In the genomic region with DNA sequence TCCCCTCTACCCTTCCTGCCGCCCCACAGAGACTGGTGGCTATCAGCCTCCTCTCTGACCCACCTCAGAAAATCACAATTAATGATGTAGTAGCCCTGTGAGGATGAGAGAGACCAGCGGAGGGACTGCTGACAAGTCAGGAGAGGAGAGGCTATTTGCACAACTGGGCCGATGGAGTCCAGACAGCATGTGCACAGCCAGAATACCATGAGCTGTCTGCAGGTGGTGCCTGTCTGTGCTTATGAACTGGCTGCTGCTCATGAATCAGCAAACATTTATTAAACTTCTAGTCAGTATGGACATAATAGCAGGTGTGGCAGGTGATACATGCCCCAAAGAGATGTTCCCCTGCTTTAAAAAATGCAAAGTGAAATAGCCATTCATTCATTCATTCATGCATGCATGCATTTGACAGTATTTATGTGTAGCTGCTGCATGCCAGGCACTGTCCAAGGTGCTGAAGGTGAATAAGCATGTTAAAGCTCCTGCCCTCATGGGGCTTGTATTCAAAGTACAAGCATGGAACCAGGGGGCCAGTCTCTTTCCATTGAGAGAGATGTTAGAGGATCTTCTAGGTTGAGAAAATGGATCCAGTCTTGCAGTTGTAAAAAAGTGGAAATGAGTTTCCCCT, we compare ENCODE assay signal across 19 cellular contexts.
A peak's percentile ranks its signal among the peaks of the same experiment; 100 is the strongest.
DNase-seq lines count a peak whose midpoint lies in the region; ATAC-seq, FAIRE-seq and TF ChIP-seq lines count a peak whose summit lies in the region.
"Had no signal": no experiment of that assay in that cellular context is flagged by ENCODE, and none has a peak within 500 bp of the region (broad histone marks: within the 10 kb centered on the region; RNA-seq: fewer than 3 reads in every experiment).

No MANE protein-coding gene starts in this region.

- H3K36me3 ChIP-seq in K562 (ENCODE audit: control insufficient read depth, insufficient read depth, low read length) (no peaks in the 10 kb centered on the region), neural progenitor cell (no peaks in the 10 kb centered on the region)
- H3K36me3 ChIP-seq: thyroid gland had no signal

- TF ChIP-seq POLR2A in K562 (conservative IDR thresholded peaks at IDR 0.05): no peak

- no peak overlapping the region for H3K27ac ChIP-seq in K562 (ENCODE audit: extremely low read depth, low read depth, low read length)
- no peak overlapping the region for H3K27ac ChIP-seq in neural progenitor cell
- H3K27ac ChIP-seq: PC-9, thyroid gland had no signal

- no peak overlapping the region for H3K4me3 Mint-ChIP-seq in activated naive CD4-positive, alpha-beta T cell treated with anti-CD3 and anti-CD28 coated beads, Interleukin-2, amount 10 ng/mL, durations not matched to agents 7 days and 5 days
- H3K4me3 Mint-ChIP-seq in neural progenitor cell: no peak overlapping the region
- H3K4me3 Mint-ChIP-seq: brain, HFFc6 had no signal

- H3K79me2 ChIP-seq in K562 (ENCODE audit: control insufficient read depth, insufficient read depth, low read length): no peaks in the 10 kb centered on the region
- no peaks in the 10 kb centered on the region for H3K79me2 ChIP-seq in neural progenitor cell (ENCODE audit: low read depth)

- H3K9ac ChIP-seq in K562 (ENCODE audit: insufficient read depth in 1 of 2, low read depth in 2 of 2, low read length in 2 of 2) (no peak overlapping the region), neural progenitor cell (no peak overlapping the region)

- H3K9me3 ChIP-seq in K562 (replicated peaks; ENCODE audit: control insufficient read depth, insufficient read depth, low read depth, low read length) (no peaks in the 10 kb centered on the region), neural progenitor cell (ENCODE audit: low read depth) (no peaks in the 10 kb centered on the region)
- H3K9me3 ChIP-seq: thyroid gland had no signal

- no peaks in the 10 kb centered on the region for H3K4me1 ChIP-seq in K562 (replicated peaks in 1 of 2; ENCODE audit: control insufficient read depth in 2 of 2, insufficient read depth in 2 of 2, low read length in 2 of 2)
- no peaks in the 10 kb centered on the region for H3K4me1 ChIP-seq in neural progenitor cell

- in situ Hi-C loops in K562 (cut with MboI): no loop called here

- TF ChIP-seq CTCF in K562 (IDR thresholded peaks at IDR 0.05 in 2 of 3, conservative IDR thresholded peaks at IDR 0.05 in 1 of 3; ENCODE audit: insufficient read depth in 2 of 3, low read depth in 1 of 3, low read length in 3 of 3) (no peak), neural progenitor cell (IDR thresholded peaks at IDR 0.05) (no peak)

- H3F3A ChIP-seq in neural progenitor cell (ENCODE audit: low read depth): no peaks in the 10 kb centered on the region

- no TSS peak for BruUV-seq in K562 (replicated peaks; lab: Mats Ljungman, UMichigan)

- peaks cover 3% of the 10 kb centered on the region for H3K9me3 Mint-ChIP-seq in activated naive CD4-positive, alpha-beta T cell treated with anti-CD3 and anti-CD28 coated beads, Interleukin-2, amount 10 ng/mL, durations not matched to agents 7 days and 5 days
- H3K9me3 Mint-ChIP-seq in activated naive CD4-positive, alpha-beta T cell treated with anti-CD3 and anti-CD28 coated beads, Interleukin-2, amount 50 U/mL, for 72 hours: no peaks in the 10 kb centered on the region
- H3K9me3 Mint-ChIP-seq in neural progenitor cell: peaks cover 3% of the 10 kb centered on the region
- H3K9me3 Mint-ChIP-seq: HFFc6 had no signal

- CTCF ChIA-PET in activated naive CD4-positive, alpha-beta T cell treated with anti-CD3 and anti-CD28 coated beads, Interleukin-2, amount 10 ng/mL, durations not matched to agents 7 days and 5 days (lab: Charles Lee): no interaction called here
- CTCF ChIA-PET in K562 (lab: Yijun Ruan, JAX; ENCODE audit: low intra/inter-chr PET ratio): interaction anchor here (0.5 kb wide), 1 partner anchor 539 kb away, joined by 3 read pairs; no protein-coding TSS in a partner anchor

- intact Hi-C loops in K562 (cut with micrococcal nuclease): no loop called here

- no peak for TF ChIP-seq EP300 in K562 (IDR thresholded peaks at IDR 0.05; ENCODE audit: low read length)

- no peaks in the 10 kb centered on the region for H3K4me1 Mint-ChIP-seq in activated naive CD4-positive, alpha-beta T cell treated with anti-CD3 and anti-CD28 coated beads, Interleukin-2, amount 10 ng/mL, durations not matched to agents 7 days and 5 days
- no peaks in the 10 kb centered on the region for H3K4me1 Mint-ChIP-seq in neural progenitor cell

- 0% methylated on average over 3 of the region's 3 CpGs for WGBS in K562 (ENCODE audit: insufficient coverage, low coverage, missing lambda C conversion rate)

- H3K4me2 ChIP-seq in K562 (ENCODE audit: insufficient read depth, low read length) (no peak overlapping the region), neural progenitor cell (no peak overlapping the region)
- H3K4me2 ChIP-seq: PC-9 had no signal

- H3K27me3 Mint-ChIP-seq in activated naive CD4-positive, alpha-beta T cell treated with anti-CD3 and anti-CD28 coated beads, Interleukin-2, amount 10 ng/mL, durations not matched to agents 7 days and 5 days: no peaks in the 10 kb centered on the region
- H3K27me3 Mint-ChIP-seq in neural progenitor cell (ENCODE audit: insufficient read depth, low read depth): peaks cover 9% of the 10 kb centered on the region

- H4K20me1 ChIP-seq in K562 (replicated peaks; ENCODE audit: control insufficient read depth, insufficient read depth, low read length): no peaks in the 10 kb centered on the region
- no peaks in the 10 kb centered on the region for H4K20me1 ChIP-seq in neural progenitor cell (ENCODE audit: low read depth)

- DNase-seq in activated naive CD4-positive, alpha-beta T cell treated with anti-CD3 and anti-CD28 coated beads, Interleukin-2, amount 10 ng/mL, durations not matched to agents 7 days and 5 days: peak; percentile 29
- no peak for DNase-seq in activated naive CD4-positive, alpha-beta T cell treated with anti-CD3 and anti-CD28 coated beads, Interleukin-2, amount 50 U/mL, for 72 hours (ENCODE audit: low spot score in 2 of 2)
- DNase-seq in LHCN-M2 (ENCODE audit: low read depth) (peak; percentile 3), K562 (ENCODE audit: extremely low read depth in 1 of 4, low spot score in 3 of 4) (peak in 1 of 4 experiments; percentile 13), neural progenitor cell (ENCODE audit: low spot score) (peak; percentile 31), superior temporal gyrus (ENCODE audit: extremely low spot score) (no peak)
- DNase-seq: activated naive CD4-positive, alpha-beta T cell; foreskin melanocyte; HFFc6; NCI-H187; NCI-H446 treated with DMSO at 0.1 percent for 48 hours; PC-9; retina; stimulated activated CD4-positive, alpha-beta T cell treated with anti-CD3 and anti-CD28 coated beads, Interleukin-1b, Interleukin-23, amount 100 ng/mL, for 48 hours; SW 1271; thyroid gland had no signal

- no peak for ATAC-seq in activated naive CD4-positive, alpha-beta T cell treated with anti-CD3 and anti-CD28 coated beads, Interleukin-2, amount 50 U/mL, for 72 hours
- ATAC-seq in K562 (no peak), HG02678 (IDR thresholded peaks at IDR 0.05; ENCODE audit: unreplicated experiment) (no peak), HG03196 (IDR thresholded peaks at IDR 0.05; ENCODE audit: unreplicated experiment) (no peak)

- no peak overlapping the region for H3K4me3 ChIP-seq in K562
- H3K4me3 ChIP-seq in neural progenitor cell: no peak overlapping the region
- H3K4me3 ChIP-seq: PC-9, thyroid gland had no signal

- H3K27me3 ChIP-seq in K562 (ENCODE audit: control insufficient read depth in 2 of 2, insufficient read depth in 2 of 2, low read length in 2 of 2): peaks cover 0 to 10% of the 10 kb centered on the region in 2 experiments; a peak in 2 of 5 replicates
- H3K27me3 ChIP-seq in neural progenitor cell: peaks cover 54% of the 10 kb centered on the region
- H3K27me3 ChIP-seq: thyroid gland had no signal

- no peaks in the 10 kb centered on the region for H3K9me1 ChIP-seq in K562 (ENCODE audit: control insufficient read depth, insufficient read depth, low read length)

- TF ChIP-seq RAD21 in K562 (CRISPR knock-in tag; conservative IDR thresholded peaks at IDR 0.05 in 1 of 2, IDR thresholded peaks at IDR 0.05 in 1 of 2): no peak

- H3K27ac Mint-ChIP-seq in activated naive CD4-positive, alpha-beta T cell treated with anti-CD3 and anti-CD28 coated beads, Interleukin-2, amount 10 ng/mL, durations not matched to agents 7 days and 5 days: no peak overlapping the region
- H3K27ac Mint-ChIP-seq in activated naive CD4-positive, alpha-beta T cell treated with anti-CD3 and anti-CD28 coated beads, Interleukin-2, amount 50 U/mL, for 72 hours: no peak overlapping the region
- no peak overlapping the region for H3K27ac Mint-ChIP-seq in neural progenitor cell
- H3K27ac Mint-ChIP-seq: brain, HFFc6 had no signal

- no peaks in the 10 kb centered on the region for H3K36me3 Mint-ChIP-seq in activated naive CD4-positive, alpha-beta T cell treated with anti-CD3 and anti-CD28 coated beads, Interleukin-2, amount 10 ng/mL, durations not matched to agents 7 days and 5 days
- no peaks in the 10 kb centered on the region for H3K36me3 Mint-ChIP-seq in activated naive CD4-positive, alpha-beta T cell treated with anti-CD3 and anti-CD28 coated beads, Interleukin-2, amount 50 U/mL, for 72 hours
- no peaks in the 10 kb centered on the region for H3K36me3 Mint-ChIP-seq in neural progenitor cell
- H3K36me3 Mint-ChIP-seq: brain had no signal

- POLR2A ChIA-PET in K562 (lab: Yijun Ruan, JAX): no interaction called here

- FAIRE-seq in K562 (lab: Jason Lieb, UNC): no peak

- H2AFZ ChIP-seq in K562 (ENCODE audit: low read depth, low read length): no peak overlapping the region
- no peak overlapping the region for H2AFZ ChIP-seq in neural progenitor cell (replicated peaks)
- H2AFZ ChIP-seq: PC-9 had no signal

TF ChIP-seq in K562, 482 proteins besides CTCF, POLR2A, EP300 and RAD21 (continues in another document):
- no peak for TF ChIP-seq HDAC1 (IDR thresholded peaks at IDR 0.05)
- peak; percentile 74 for TF ChIP-seq ZNF316 (IDR thresholded peaks at IDR 0.05)
- TF ChIP-seq MIER1 (IDR thresholded peaks at IDR 0.05; ENCODE audit: low read depth): peak; percentile 79; the same call in 1 of the 2 replicates

Comparison
In these comparisons a context has a peak if more than half of its experiments do, and no peak if none do; other contexts are left out.
1. DNase-seq: peak in activated naive CD4-positive, alpha-beta T cell treated with anti-CD3 and anti-CD28 coated beads, Interleukin-2, amount 10 ng/mL, durations not matched to agents 7 days and 5 days (single experiment), LHCN-M2 (single experiment) and neural progenitor cell (single experiment); none in activated naive CD4-positive, alpha-beta T cell treated with anti-CD3 and anti-CD28 coated beads, Interleukin-2, amount 50 U/mL, for 72 hours (0 of 2) and superior temporal gyrus (single experiment).